ENCODE assay signal across 11 cellular contexts in the genomic region with DNA sequence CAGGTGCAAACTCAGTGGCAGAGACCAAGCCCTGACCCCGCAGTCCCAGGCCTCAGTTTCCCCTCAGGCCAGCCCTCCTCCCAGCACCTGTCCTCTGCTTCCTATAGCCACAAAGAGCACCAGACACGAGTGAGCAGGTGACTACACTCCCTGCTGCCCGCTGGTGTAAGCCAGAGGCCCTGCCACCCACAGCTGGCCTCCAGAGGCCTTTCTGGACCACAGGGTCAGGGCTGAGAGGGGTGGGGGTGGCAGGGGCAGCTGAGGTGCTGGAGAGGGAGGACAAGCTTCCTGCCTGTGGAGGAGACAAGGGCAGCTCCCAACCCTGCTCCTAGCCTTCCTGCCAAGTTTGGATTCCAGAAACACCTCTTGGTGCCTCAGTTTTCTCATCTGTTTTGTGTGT. TPM values are rescaled to one million over a fixed set of nuclear protein-coding genes. Genes with fewer than 3 reads are reported as not detected.
DNase-seq lines count a peak whose midpoint lies in the region; ATAC-seq and TF ChIP-seq lines count a peak whose summit lies in the region.
"Had no signal": no experiment of that assay in that cellular context is flagged by ENCODE, and none has a peak within 500 bp of the region (broad histone marks: within the 10 kb centered on the region; RNA-seq: fewer than 3 reads in every experiment).

No MANE protein-coding gene starts in this region.

- peak overlapping the region; percentile 94 for H3K14ac ChIP-seq in neuronal stem cell (ENCODE audit: low read length)

- peak overlapping the region; percentile 87; the same call in 1 of the 2 replicates for H3K27ac ChIP-seq in Panc1 (ENCODE audit: low read length)
- H3K27ac ChIP-seq in neuronal stem cell (replicated peaks; ENCODE audit: low read length): no peak overlapping the region
- peak overlapping the region; percentile 83 to 90 (median 88) for H3K27ac ChIP-seq in upper lobe of left lung

- H3K9me3 Mint-ChIP-seq in dendritic cell treated with granulocyte-macrophage colony-stimulating factor and Interleukin-4, amounts not matched to agents 40 ng/mL and 50 ng/mL, for 4 days: peaks cover 20% of the 10 kb centered on the region

- peak overlapping the region; percentile 24 for H2BK5ac ChIP-seq in neuronal stem cell (ENCODE audit: low read length)

- no peak for TF ChIP-seq POLR2A in upper lobe of left lung (IDR thresholded peaks at IDR 0.05)

- intact Hi-C loops in Panc1 (cut with micrococcal nuclease; ENCODE audit: unreplicated experiment): loop anchor here (5.0 kb wide), 1 partner anchor 59 kb away; no protein-coding TSS in a partner anchor
- intact Hi-C loops in dendritic cell treated with granulocyte-macrophage colony-stimulating factor and Interleukin-4, amounts not matched to agents 40 ng/mL and 50 ng/mL, for 4 days (cut with micrococcal nuclease): loop anchor here (10.0 kb wide), 1 partner anchor 287 kb away; a partner anchor contains a TSS

- CTCF ChIA-PET in Panc1 (lab: Charles Lee): no interaction called here

- POLR2A ChIA-PET in Panc1 (lab: Charles Lee): no interaction called here

- H3K4ac ChIP-seq in neuronal stem cell (ENCODE audit: low read length): peak overlapping the region; percentile 37

- no peaks in the 10 kb centered on the region for H3K36me3 ChIP-seq in Panc1 (ENCODE audit: control insufficient read depth, insufficient read depth, low read length)
- H3K36me3 ChIP-seq in neuronal stem cell (replicated peaks in 1 of 2; ENCODE audit: control insufficient read depth in 2 of 2, insufficient read depth in 2 of 2, low read length in 2 of 2): no peaks in the 10 kb centered on the region
- H3K36me3 ChIP-seq in upper lobe of left lung: no peaks in the 10 kb centered on the region

- peaks cover 7% of the 10 kb centered on the region; the same call in 1 of the 2 replicates for H3K9me3 ChIP-seq in Panc1 (ENCODE audit: control insufficient read depth, insufficient read depth, low read depth, low read length)
- H3K9me3 ChIP-seq in neuronal stem cell (replicated peaks in 1 of 2; ENCODE audit: control insufficient read depth in 2 of 2, insufficient read depth in 1 of 2, low read depth in 1 of 2, low read length in 2 of 2): peaks cover 0 to 5% of the 10 kb centered on the region in 2 donors
- peaks cover 0 to 8% (median 2%) of the 10 kb centered on the region in 4 donors for H3K9me3 ChIP-seq in upper lobe of left lung

- no peak overlapping the region for H2BK12ac ChIP-seq in neuronal stem cell (ENCODE audit: low read length)

- H3K27ac Mint-ChIP-seq in dendritic cell treated with granulocyte-macrophage colony-stimulating factor and Interleukin-4, amounts not matched to agents 40 ng/mL and 50 ng/mL, for 4 days: peak overlapping the region; percentile 82
- H3K27ac Mint-ChIP-seq: activated CD8-positive, alpha-beta memory T cell treated with anti-CD3 and anti-CD28 coated beads, Interleukin-2, amount 10 ng/mL, durations not matched to agents 7 days and 5 days had no signal

- no peaks in the 10 kb centered on the region for H3K79me1 ChIP-seq in neuronal stem cell (ENCODE audit: low read depth, low read length)

- peak overlapping the region; percentile 55 for H3K23ac ChIP-seq in neuronal stem cell (ENCODE audit: low read depth, low read length, poor library complexity)

- H4K91ac ChIP-seq in neuronal stem cell (ENCODE audit: low read depth, low read length, poor library complexity): no peak overlapping the region

- H3K4me3 Mint-ChIP-seq in dendritic cell treated with granulocyte-macrophage colony-stimulating factor and Interleukin-4, amounts not matched to agents 40 ng/mL and 50 ng/mL, for 4 days: no peak overlapping the region
- H3K4me3 Mint-ChIP-seq: activated CD8-positive, alpha-beta memory T cell treated with anti-CD3 and anti-CD28 coated beads, Interleukin-2, amount 10 ng/mL, durations not matched to agents 7 days and 5 days had no signal

- WGBS in neuronal stem cell (ENCODE audit: extremely low coverage in 2 of 2, insufficient read length in 2 of 2, insufficient replicate concordance in 1 of 2), 2 donors: no CpG with 5 or more reads among the region's 3 CpGs
- 78% methylated on average over 3 of the region's 3 CpGs; no CpG with 5 or more reads in 1 of the 2 donors for WGBS in upper lobe of left lung, 2 donors

- H2BK120ac ChIP-seq in neuronal stem cell (ENCODE audit: low read depth, low read length): peak overlapping the region; percentile 31

- H2BK15ac ChIP-seq in neuronal stem cell (ENCODE audit: low read length): no peak overlapping the region

- DNase-seq in Panc1 (ENCODE audit: low read depth, low spot score) (no peak), neuronal stem cell (ENCODE audit: low spot score) (no peak), upper lobe of left lung (no peak), cerebellar cortex (ENCODE audit: low spot score) (no peak), T-helper 1 cell (no peak), SW480 (ENCODE audit: low spot score) (no peak)
- DNase-seq: activated CD8-positive, alpha-beta memory T cell treated with anti-CD3 and anti-CD28 coated beads, Interleukin-2, amount 10 ng/mL, durations not matched to agents 7 days and 5 days; Kasumi-1; stimulated activated CD4-positive, alpha-beta T cell treated with anti-CD3 and anti-CD28 coated beads, Interleukin-4, amount 100 ng/mL, for 24 hours had no signal

- in situ Hi-C loops in Panc1 (cut with HindIII; ENCODE audit: low pct_unique_long_range_greater_than_20kb, low sequenced_read_pairs): loop anchor here (25.0 kb wide), 1 partner anchor 304 kb away; no protein-coding TSS in a partner anchor

- ATAC-seq in Panc1 (no peak), upper lobe of left lung (ENCODE audit: low FRiP score in 2 of 2) (no peak)
- ATAC-seq: activated CD8-positive, alpha-beta memory T cell treated with anti-CD3 and anti-CD28 coated beads, Interleukin-2, amount 10 ng/mL, durations not matched to agents 7 days and 5 days had no signal

- peaks cover 66% of the 10 kb centered on the region for H3K4me1 Mint-ChIP-seq in dendritic cell treated with granulocyte-macrophage colony-stimulating factor and Interleukin-4, amounts not matched to agents 40 ng/mL and 50 ng/mL, for 4 days (ENCODE audit: low read depth)

- H4K8ac ChIP-seq in neuronal stem cell (ENCODE audit: low read depth, low read length): no peak overlapping the region

- no peaks in the 10 kb centered on the region for H3K27me3 ChIP-seq in Panc1 (ENCODE audit: control insufficient read depth, insufficient read depth, low read length)
- peaks cover 0 to 49% (median 9%) of the 10 kb centered on the region in 3 experiments for H3K27me3 ChIP-seq in neuronal stem cell (ENCODE audit: control insufficient read depth in 3 of 3, insufficient read depth in 3 of 3, low read depth in 1 of 3, low read length in 3 of 3)
- H3K27me3 ChIP-seq in upper lobe of left lung: no peaks in the 10 kb centered on the region

- H3K27me3 Mint-ChIP-seq in dendritic cell treated with granulocyte-macrophage colony-stimulating factor and Interleukin-4, amounts not matched to agents 40 ng/mL and 50 ng/mL, for 4 days: no peaks in the 10 kb centered on the region
- H3K27me3 Mint-ChIP-seq: activated CD8-positive, alpha-beta memory T cell treated with anti-CD3 and anti-CD28 coated beads, Interleukin-2, amount 10 ng/mL, durations not matched to agents 7 days and 5 days had no signal

- TF ChIP-seq CTCF in Panc1 (IDR thresholded peaks at IDR 0.05) (no peak), upper lobe of left lung (IDR thresholded peaks at IDR 0.05) (no peak)

- H2AK5ac ChIP-seq in neuronal stem cell (ENCODE audit: low read depth, low read length): peak overlapping the region; percentile 63

- BruUV-seq in Panc1 (replicated peaks; lab: Mats Ljungman, UMichigan): no TSS peak

- no peak for TF ChIP-seq EP300 in upper lobe of left lung (IDR thresholded peaks at IDR 0.05)

- H3K4me3 ChIP-seq in Panc1 (ENCODE audit: low read depth in 2 of 2, low read length in 2 of 2) (no peak overlapping the region), neuronal stem cell (ENCODE audit: low read length in 2 of 2) (no peak overlapping the region), upper lobe of left lung (no peak overlapping the region)

- peaks cover 46% of the 10 kb centered on the region for H3K4me1 ChIP-seq in Panc1 (ENCODE audit: control insufficient read depth, insufficient read depth, low read length)
- peaks cover 0 to 5% of the 10 kb centered on the region in 2 donors for H3K4me1 ChIP-seq in neuronal stem cell (ENCODE audit: control insufficient read depth in 2 of 2, insufficient read depth in 1 of 2, low read depth in 1 of 2, low read length in 2 of 2)
- peaks cover 31 to 43% (median 40%) of the 10 kb centered on the region in 4 donors for H3K4me1 ChIP-seq in upper lobe of left lung

- H3K36me3 Mint-ChIP-seq in dendritic cell treated with granulocyte-macrophage colony-stimulating factor and Interleukin-4, amounts not matched to agents 40 ng/mL and 50 ng/mL, for 4 days (ENCODE audit: low read depth): peaks cover 15% of the 10 kb centered on the region
- H3K36me3 Mint-ChIP-seq: activated CD8-positive, alpha-beta memory T cell treated with anti-CD3 and anti-CD28 coated beads, Interleukin-2, amount 10 ng/mL, durations not matched to agents 7 days and 5 days had no signal

- H3K4me2 ChIP-seq in neuronal stem cell (ENCODE audit: insufficient read depth, low read length, poor library complexity, severe bottlenecking): no peak overlapping the region

- peak overlapping the region; percentile 48 for H3K18ac ChIP-seq in neuronal stem cell (ENCODE audit: low read length)

- H3K9ac ChIP-seq in neuronal stem cell (ENCODE audit: low read depth, low read length, poor library complexity): no peak overlapping the region

- no peak overlapping the region for H2AFZ ChIP-seq in neuronal stem cell (ENCODE audit: low read length)

RNA-seq across cellular contexts. Expression of a gene that starts 31.3 kb away (rescaled TPM):
- total RNA-seq in Panc1 (2021; ENCODE audit: unreplicated experiment) (52.1 TPM), upper lobe of left lung (10 to 100 TPM in 2 of 6 donors, 1 to 10 TPM in 4; 5.2 to 15.6 (median 8.8) TPM)
- 46.4 TPM for polyA plus RNA-seq in Panc1 (2012; ENCODE audit: insufficient read length)
- 8.6 TPM for polyA plus RNA-seq in neuronal stem cell (2013, experiment 1 of 2)
- 8.5 TPM for polyA plus RNA-seq in neuronal stem cell (2013, experiment 2 of 2)
- total RNA-seq: activated CD8-positive, alpha-beta memory T cell treated with anti-CD3 and anti-CD28 coated beads, Interleukin-2, amount 10 ng/mL, durations not matched to agents 7 days and 5 days; T-helper 1 cell treated with Interleukin-12 subunit alpha and Interleukin-12 subunit beta and Interleukin-4 antibody, amounts not matched to agents 30 ng/mL and 1 ng/mL, for 36 hours had no signal
